7 cellular contexts compared by ENCODE assay signal in the genomic region with DNA sequence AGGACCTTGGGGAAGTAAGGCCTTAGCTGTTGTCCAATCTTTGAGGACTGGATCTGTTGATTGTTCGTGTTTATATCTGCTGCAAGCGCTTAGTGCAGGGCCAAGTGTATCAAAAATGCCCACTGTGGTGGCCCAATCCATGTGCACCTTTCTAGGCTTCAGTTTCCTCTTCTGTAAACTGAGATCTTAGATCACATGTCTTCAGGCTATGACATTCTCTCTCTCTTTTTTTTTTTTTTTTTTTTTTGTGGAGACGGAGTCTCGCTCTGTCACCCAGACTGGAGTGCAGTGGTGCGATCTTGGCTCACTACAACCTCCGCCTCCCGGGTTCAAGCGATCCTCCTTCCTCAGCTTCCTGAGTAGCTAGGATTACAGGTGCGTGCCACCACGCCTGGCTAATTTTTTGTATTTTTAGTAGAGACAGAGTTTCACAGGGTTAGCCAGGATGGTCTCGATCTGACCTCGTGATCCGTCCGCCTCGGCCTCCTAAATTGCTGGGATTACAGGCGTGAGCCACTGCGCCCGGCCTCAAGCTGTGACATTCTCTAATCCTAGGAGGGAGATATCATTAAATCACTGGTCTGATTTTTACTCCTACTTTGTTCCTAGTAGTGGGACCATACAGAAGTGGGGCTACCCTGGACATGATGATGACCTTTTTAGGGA. TPM values are rescaled to one million over a fixed set of nuclear protein-coding genes. Genes with fewer than 3 reads are reported as not detected.
DNase-seq lines count a peak whose midpoint lies in the region; ATAC-seq and TF ChIP-seq lines count a peak whose summit lies in the region.
"Not testable (repeated sequence)": the region's sequence is repeated elsewhere in the genome, so short reads cannot be mapped to it uniquely, and the experiment has no call there.

No MANE protein-coding gene starts in this region.

- H3K4me2 ChIP-seq in mesenchymal stem cell (ENCODE audit: low read length, poor library complexity, severe bottlenecking) = not testable (repeated sequence)
- H3K4me2 ChIP-seq in parathyroid adenoma (ENCODE audit: low read length) = peak overlapping the region; percentile 57

- H3K27me3 ChIP-seq in CD4-positive, alpha-beta T cell (ENCODE audit: control insufficient read depth, insufficient read depth, low read length); HUES6 (ENCODE audit: control insufficient read depth, insufficient read depth, low read length); mesenchymal stem cell (ENCODE audit: control insufficient read depth in 1 of 2, insufficient read depth in 1 of 2, low read length in 2 of 2); parathyroid adenoma (ENCODE audit: control insufficient read depth, insufficient read depth, low read length): not testable (repeated sequence)

- H3K36me3 ChIP-seq in HUES6 (ENCODE audit: control insufficient read depth, insufficient read depth, low read length); mesenchymal stem cell (ENCODE audit: control insufficient read depth in 1 of 2, insufficient read depth in 2 of 2, low read depth in 1 of 2, low read length in 2 of 2); parathyroid adenoma (ENCODE audit: control insufficient read depth, insufficient read depth, low read length): not testable (repeated sequence)

- POLR2A ChIA-PET in CD4-positive, alpha-beta T cell (lab: Charles Lee) = not testable (repeated sequence)

- peak overlapping the region in 1 of 2 experiments; percentile 47 for H2BK12ac ChIP-seq in mesenchymal stem cell (ENCODE audit: low read length in 2 of 2)

- not testable (repeated sequence) for H3K18ac ChIP-seq in mesenchymal stem cell (ENCODE audit: low read depth in 1 of 2, low read length in 2 of 2)

- not testable (repeated sequence) for H3K23ac ChIP-seq in mesenchymal stem cell (ENCODE audit: low read length in 2 of 2)

- not testable (repeated sequence) for H3K9ac ChIP-seq in HUES6 (ENCODE audit: low read length); mesenchymal stem cell (ENCODE audit: low read length); parathyroid adenoma

- H3K4me3 Mint-ChIP-seq in CD4-positive, alpha-beta T cell = not testable (repeated sequence)
- H3K4me3 Mint-ChIP-seq in T-helper 17 cell (peak overlapping the region; percentile 63), endothelial cell (ENCODE audit: unreplicated experiment) (peak overlapping the region; percentile 39)
- H3K4me3 Mint-ChIP-seq in activated T-helper 17 cell treated with anti-CD3 and anti-CD28 coated beads, Interleukin-2, amount 50 U/mL, for 72 hours = peak overlapping the region; percentile 99

- H2BK120ac ChIP-seq in mesenchymal stem cell (ENCODE audit: low read depth, low read length) = peak overlapping the region; percentile 62

- not testable (repeated sequence) for H4K8ac ChIP-seq in mesenchymal stem cell (ENCODE audit: low read length)

- TF ChIP-seq CTCF in CD4-positive, alpha-beta T cell (IDR thresholded peaks at IDR 0.05); endothelial cell (IDR thresholded peaks at IDR 0.05; ENCODE audit: unreplicated experiment); parathyroid adenoma (IDR thresholded peaks at IDR 0.05): not testable (repeated sequence)

- peaks cover 24% of the 10 kb centered on the region for H3K79me1 ChIP-seq in mesenchymal stem cell (replicated peaks; ENCODE audit: low read length, poor library complexity, severe bottlenecking)

- H3K9me3 Mint-ChIP-seq in CD4-positive, alpha-beta T cell; activated T-helper 17 cell treated with anti-CD3 and anti-CD28 coated beads, Interleukin-2, amount 50 U/mL, for 72 hours; endothelial cell (ENCODE audit: unreplicated experiment): not testable (repeated sequence)

- peak overlapping the region in 1 of 2 experiments; percentile 37 for H3K4ac ChIP-seq in mesenchymal stem cell (ENCODE audit: low read depth in 1 of 2, low read length in 2 of 2)

- not testable (repeated sequence) for H3K4me3 ChIP-seq in HUES6 (ENCODE audit: low read depth, low read length); mesenchymal stem cell (ENCODE audit: insufficient read depth in 1 of 2, low read depth in 1 of 2, low read length in 2 of 2)
- peak overlapping the region; percentile 13 for H3K4me3 ChIP-seq in parathyroid adenoma (ENCODE audit: low read depth, low read length)

- H3K36me3 Mint-ChIP-seq in CD4-positive, alpha-beta T cell (ENCODE audit: low read depth) = peaks cover 30% of the 10 kb centered on the region
- not testable (repeated sequence) for H3K36me3 Mint-ChIP-seq in T-helper 17 cell (ENCODE audit: low read depth)
- peaks cover 67% of the 10 kb centered on the region for H3K36me3 Mint-ChIP-seq in activated T-helper 17 cell treated with anti-CD3 and anti-CD28 coated beads, Interleukin-2, amount 50 U/mL, for 72 hours (ENCODE audit: low read depth)
- peaks cover 12% of the 10 kb centered on the region for H3K36me3 Mint-ChIP-seq in endothelial cell (ENCODE audit: low read depth, unreplicated experiment)

- 96% methylated on average over 17 of the region's 18 CpGs for WGBS in mesenchymal stem cell

- CTCF ChIA-PET in CD4-positive, alpha-beta T cell (lab: Charles Lee) = not testable (repeated sequence)

- not testable (repeated sequence) for H4K91ac ChIP-seq in mesenchymal stem cell (ENCODE audit: low read length)

- H2BK5ac ChIP-seq in mesenchymal stem cell (ENCODE audit: low read depth, low read length, poor library complexity, severe bottlenecking) = not testable (repeated sequence)

- H3K79me2 ChIP-seq in parathyroid adenoma = not testable (repeated sequence)

- not testable (repeated sequence) for H2AFZ ChIP-seq in mesenchymal stem cell (ENCODE audit: low read depth, low read length); parathyroid adenoma

- H3K27me3 Mint-ChIP-seq in CD4-positive, alpha-beta T cell; T-helper 17 cell; activated T-helper 17 cell treated with anti-CD3 and anti-CD28 coated beads, Interleukin-2, amount 50 U/mL, for 72 hours; endothelial cell (ENCODE audit: unreplicated experiment): not testable (repeated sequence)

- peaks cover 31% of the 10 kb centered on the region; the same call in 1 of the 2 replicates for H3K4me1 ChIP-seq in HUES6 (ENCODE audit: control insufficient read depth, insufficient read depth, low read length)
- H3K4me1 ChIP-seq in mesenchymal stem cell (ENCODE audit: control insufficient read depth, insufficient read depth, low read depth, low read length) = peaks cover 25% of the 10 kb centered on the region
- H3K4me1 ChIP-seq in parathyroid adenoma = peaks cover 51% of the 10 kb centered on the region

- peaks cover 64% of the 10 kb centered on the region for H3K4me1 Mint-ChIP-seq in CD4-positive, alpha-beta T cell (ENCODE audit: low read depth)
- peaks cover 42% of the 10 kb centered on the region for H3K4me1 Mint-ChIP-seq in T-helper 17 cell
- H3K4me1 Mint-ChIP-seq in activated T-helper 17 cell treated with anti-CD3 and anti-CD28 coated beads, Interleukin-2, amount 50 U/mL, for 72 hours = peaks cover 22% of the 10 kb centered on the region
- peaks cover 30% of the 10 kb centered on the region for H3K4me1 Mint-ChIP-seq in endothelial cell (ENCODE audit: unreplicated experiment)

- peak overlapping the region; percentile 38 for H2AK5ac ChIP-seq in mesenchymal stem cell (ENCODE audit: low read length, severe bottlenecking)

- DNase-seq in CD4-positive, alpha-beta T cell; T-helper 17 cell; endothelial cell (ENCODE audit: low spot score); mesenchymal stem cell: not testable (repeated sequence)

- not testable (repeated sequence) for H2BK15ac ChIP-seq in mesenchymal stem cell (ENCODE audit: low read depth, poor library complexity, severe bottlenecking)

- intact Hi-C loops in CD4-positive, alpha-beta T cell (cut with DNase I, micrococcal nuclease) = loop anchor here in 1 of 2 experiments (10.0 kb wide), 2 partner anchors 562 to 1362 kb away; a partner anchor contains a TSS

- ATAC-seq in CD4-positive, alpha-beta T cell (ENCODE audit: poor library complexity); T-helper 17 cell; activated T-helper 17 cell treated with anti-CD3 and anti-CD28 coated beads, Interleukin-2, amount 50 U/mL, for 72 hours (replicated peaks): not testable (repeated sequence)

- H3K14ac ChIP-seq in mesenchymal stem cell (ENCODE audit: low read length in 2 of 2) = not testable (repeated sequence)

- H3K9me3 ChIP-seq in CD4-positive, alpha-beta T cell (ENCODE audit: control insufficient read depth, low read length); HUES6 (ENCODE audit: control insufficient read depth, insufficient read depth, low read depth, low read length); T-helper 17 cell (ENCODE audit: control insufficient read depth, low read length, poor library complexity, severe bottlenecking); mesenchymal stem cell (ENCODE audit: control insufficient read depth, low read length); parathyroid adenoma (ENCODE audit: control insufficient read depth, low read length): not testable (repeated sequence)

- H3K27ac Mint-ChIP-seq in CD4-positive, alpha-beta T cell = peak overlapping the region; percentile 41
- peak overlapping the region; percentile 57 for H3K27ac Mint-ChIP-seq in T-helper 17 cell
- not testable (repeated sequence) for H3K27ac Mint-ChIP-seq in activated T-helper 17 cell treated with anti-CD3 and anti-CD28 coated beads, Interleukin-2, amount 50 U/mL, for 72 hours
- peak overlapping the region; percentile 20 for H3K27ac Mint-ChIP-seq in endothelial cell (ENCODE audit: unreplicated experiment)

- H3K27ac ChIP-seq in CD4-positive, alpha-beta T cell (ENCODE audit: low read depth, low read length); mesenchymal stem cell (ENCODE audit: low read length, poor library complexity, severe bottlenecking): not testable (repeated sequence)
- H3K27ac ChIP-seq in HUES6 (ENCODE audit: low read depth, low read length) = 0 out of 2 replicates have a peak overlapping the region, but pooled peaks have one; percentile 36
- peak overlapping the region; percentile 99 for H3K27ac ChIP-seq in parathyroid adenoma

RNA-seq across cellular contexts. Expression of a gene that starts 2.6 kb away (rescaled TPM):
- 1 to 10 TPM; 6.4 to 7.6 TPM for total RNA-seq in CD4-positive, alpha-beta T cell
- total RNA-seq in T-helper 17 cell (1 to 10 TPM; 5.6 to 7.9 TPM), endothelial cell (ENCODE audit: unreplicated experiment) (6.3 TPM)
- total RNA-seq in activated T-helper 17 cell treated with anti-CD3 and anti-CD28 coated beads, Interleukin-2, amount 50 U/mL, for 72 hours = 10 to 100 TPM; 18.0 to 28.0 TPM
- polyA plus RNA-seq in mesenchymal stem cell (2013, experiment 1 of 2) = 3.8 TPM
- 3.7 TPM for polyA plus RNA-seq in mesenchymal stem cell (2013, experiment 2 of 2)

RNA-seq across cellular contexts. Expression of a gene that starts 2.8 kb away (rescaled TPM):
- total RNA-seq in CD4-positive, alpha-beta T cell = 1 to 10 TPM in 1 of 2 experiments, under 1 TPM in 1; 0.99 to 1.3 TPM
- 1 to 10 TPM; 3.2 to 3.7 TPM for total RNA-seq in T-helper 17 cell
- total RNA-seq in activated T-helper 17 cell treated with anti-CD3 and anti-CD28 coated beads, Interleukin-2, amount 50 U/mL, for 72 hours = 10 to 100 TPM; 14.3 to 14.7 TPM
- total RNA-seq in endothelial cell (ENCODE audit: unreplicated experiment) = 9.0 TPM
- 24.6 TPM for polyA plus RNA-seq in mesenchymal stem cell (2013, experiment 1 of 2)
- polyA plus RNA-seq in mesenchymal stem cell (2013, experiment 2 of 2) = 25.9 TPM

RNA-seq across cellular contexts. Expression of a gene that starts 26.7 kb away (rescaled TPM):
- 1 to 10 TPM; 6.1 to 6.5 TPM for total RNA-seq in CD4-positive, alpha-beta T cell
- total RNA-seq in T-helper 17 cell (10 to 100 TPM; 21.1 to 26.6 TPM), endothelial cell (ENCODE audit: unreplicated experiment) (49.4 TPM)
- 10 to 100 TPM; 18.4 to 24.8 TPM for total RNA-seq in activated T-helper 17 cell treated with anti-CD3 and anti-CD28 coated beads, Interleukin-2, amount 50 U/mL, for 72 hours
- polyA plus RNA-seq in mesenchymal stem cell (2013, experiment 1 of 2) = 59.1 TPM
- 58.7 TPM for polyA plus RNA-seq in mesenchymal stem cell (2013, experiment 2 of 2)
